In genomic region chr2:201966691-201967388, GRCh38 we compare ENCODE assay signal across 16 cellular contexts.
DNase-seq lines count a peak whose midpoint lies in the region; ATAC-seq and TF ChIP-seq lines count a peak whose summit lies in the region.
"Had no signal": no experiment of that assay in that cellular context is flagged by ENCODE, and none has a peak within 500 bp of the region (broad histone marks: within the 10 kb centered on the region; RNA-seq: fewer than 3 reads in every experiment).

No MANE protein-coding gene starts in this region.

- no peaks in the 10 kb centered on the region for H3K4me1 ChIP-seq in HEK293 (ENCODE audit: control insufficient read depth, insufficient read depth, low read length)
- H3K4me1 ChIP-seq in lower lobe of right lung: no peaks in the 10 kb centered on the region

- H3K4me3 ChIP-seq in AG04450 (ENCODE audit: low read depth, low read length) (no peak overlapping the region), HEK293 (ENCODE audit: low read depth, low read length) (no peak overlapping the region), lower lobe of right lung (no peak overlapping the region)

- H3K27me3 ChIP-seq in AG04450 (ENCODE audit: control insufficient read depth, insufficient read depth, low read length) (no peaks in the 10 kb centered on the region), lower lobe of right lung (ENCODE audit: low read depth) (no peaks in the 10 kb centered on the region)

- H3K36me3 Mint-ChIP-seq in WTC11: peaks cover 17% of the 10 kb centered on the region
- H3K36me3 Mint-ChIP-seq: stimulated activated naive B cell treated with anti-CD40 and anti-IgM and Interleukin-4, amounts not matched to agents 10 μg/mL and 1 μg/mL and 100 μg/mL, for 72 hours had no signal

- H3K27ac ChIP-seq in AG04450 (ENCODE audit: low read depth, low read length) (peak overlapping the region; percentile 2), HEK293 (ENCODE audit: extremely low read depth, low read depth, low read length) (no peak overlapping the region), lower lobe of right lung (no peak overlapping the region)

- H3K36me3 ChIP-seq in HEK293 (ENCODE audit: control insufficient read depth in 2 of 2, insufficient read depth in 1 of 2, low read length in 2 of 2) (no peaks in the 10 kb centered on the region), lower lobe of right lung (no peaks in the 10 kb centered on the region)

- H3K9me3 Mint-ChIP-seq in WTC11: no peaks in the 10 kb centered on the region
- H3K9me3 Mint-ChIP-seq: HFFc6 had no signal

- no peak overlapping the region for H3K4me3 Mint-ChIP-seq in WTC11
- H3K4me3 Mint-ChIP-seq: activated CD8-positive, alpha-beta T cell treated with anti-CD3 and anti-CD28 coated beads, Interleukin-2, amount 10 ng/mL, durations not matched to agents 7 days and 5 days; HFFc6; stimulated activated naive B cell treated with anti-CD40 and anti-IgM and Interleukin-4, amounts not matched to agents 10 μg/mL and 1 μg/mL and 100 μg/mL, for 72 hours had no signal

- no peaks in the 10 kb centered on the region for H3K27me3 Mint-ChIP-seq in WTC11 (ENCODE audit: low read depth)

- CTCF ChIA-PET in AG04450 (lab: Charles Lee) (interaction anchor here (1.1 kb wide), 1 partner anchor 18 kb away, joined by 3 read pairs; no protein-coding TSS in a partner anchor), HEK293 (lab: Yijun Ruan, JAX) (interaction anchor here (0.5 to 1.5 kb wide), 5 partner anchors 10 to 138 kb away, joined by 3 to 8 read pairs (median 3); no protein-coding TSS in a partner anchor), WTC11 (lab: Charles Lee) (interaction anchor here (1.1 kb wide), 1 partner anchor 39 kb away, joined by 3 read pairs; no protein-coding TSS in a partner anchor)

- H3K4me1 Mint-ChIP-seq in WTC11: peaks cover 76% of the 10 kb centered on the region
- H3K4me1 Mint-ChIP-seq: stimulated activated naive B cell treated with anti-CD40 and anti-IgM and Interleukin-4, amounts not matched to agents 10 μg/mL and 1 μg/mL and 100 μg/mL, for 72 hours had no signal

- TF ChIP-seq CTCF in AG04450 (IDR thresholded peaks at IDR 0.05; ENCODE audit: low read depth, low read length) (no peak), HEK293 (tag by site-specific recombination; IDR thresholded peaks at IDR 0.05) (no peak), WTC11 (IDR thresholded peaks at IDR 0.05) (no peak), lower lobe of right lung (IDR thresholded peaks at IDR 0.05) (no peak)

- intact Hi-C loops in lower lobe of right lung (cut with DNase I): no loop called here

- H3K9me3 ChIP-seq in AG04450 (ENCODE audit: control insufficient read depth, insufficient read depth, low read length) (0 out of 2 replicates have a peak, but pooled peaks cover 3% of the 10 kb centered on the region), HEK293 (ENCODE audit: control insufficient read depth, insufficient read depth, low read depth, low read length) (no peaks in the 10 kb centered on the region), lower lobe of right lung (no peaks in the 10 kb centered on the region)

- POLR2A ChIA-PET in AG04450 (lab: Yijun Ruan, JAX) (no interaction called here), HEK293 (lab: Yijun Ruan, JAX) (no interaction called here), WTC11 (lab: Charles Lee) (interaction anchor here (1.0 kb wide), 1 partner anchor 11 kb away, joined by 3 read pairs; no protein-coding TSS in a partner anchor)

- peak overlapping the region; percentile 62 for H3K27ac Mint-ChIP-seq in WTC11
- H3K27ac Mint-ChIP-seq: activated CD8-positive, alpha-beta T cell treated with anti-CD3 and anti-CD28 coated beads, Interleukin-2, amount 10 ng/mL, durations not matched to agents 7 days and 5 days; HFFc6; stimulated activated naive B cell treated with anti-CD40 and anti-IgM and Interleukin-4, amounts not matched to agents 10 μg/mL and 1 μg/mL and 100 μg/mL, for 72 hours had no signal

- DNase-seq in AG04450 (ENCODE audit: low read depth, low spot score) (no peak), WTC11 (ENCODE audit: low spot score) (no peak), lower lobe of right lung (peak; percentile 18), activated gamma-delta T cell treated with Interleukin-2 at 50 U/mL for 16 hours (no peak)
- no peak for DNase-seq in activated T-cell treated with anti-CD3 and anti-CD28 coated beads, Interleukin-2, amount 50 U/mL, for 48 hours
- DNase-seq: activated CD8-positive, alpha-beta T cell treated with anti-CD3 and anti-CD28 coated beads, Interleukin-2, amount 10 ng/mL, durations not matched to agents 7 days and 5 days; AML-193; HFFc6; hippocampal formation; IMR-90; RPMI8226; stimulated activated CD4-positive, alpha-beta T cell treated with anti-CD3 and anti-CD28 coated beads, Interleukin-4, amount 100 ng/mL, for 24 hours; stimulated activated naive B cell treated with anti-CD40 and anti-IgM and Interleukin-4, amounts not matched to agents 10 μg/mL and 1 μg/mL and 100 μg/mL, for 72 hours had no signal

- ATAC-seq in WTC11 (no peak; the same call in 1 of the 2 replicates), lower lobe of right lung (no peak), GM18519 (IDR thresholded peaks at IDR 0.05; ENCODE audit: low FRiP score, unreplicated experiment) (no peak), GM18511 (IDR thresholded peaks at IDR 0.05; ENCODE audit: unreplicated experiment) (no peak)
- ATAC-seq: activated CD8-positive, alpha-beta T cell treated with anti-CD3 and anti-CD28 coated beads, Interleukin-2, amount 10 ng/mL, durations not matched to agents 7 days and 5 days; stimulated activated naive B cell treated with anti-CD40 and anti-IgM and Interleukin-4, amounts not matched to agents 10 μg/mL and 1 μg/mL and 100 μg/mL, for 72 hours had no signal

TF ChIP-seq in HEK293, 187 proteins besides CTCF, POLR2A, EP300 and RAD21:
- no peak for TF ChIP-seq ZNF214 (tag by site-specific recombination; IDR thresholded peaks at IDR 0.05; ENCODE audit: borderline replicate concordance)
- peak; percentile 59 for TF ChIP-seq ZFHX2 (tag by site-specific recombination; conservative IDR thresholded peaks at IDR 0.05)
- peak; percentile 71 for TF ChIP-seq ZNF146 (tag by site-specific recombination; IDR thresholded peaks at IDR 0.05)
- peak; percentile 30; the same call in 1 of the 2 replicates for TF ChIP-seq EGR2 (tag by site-specific recombination; IDR thresholded peaks at IDR 0.05; ENCODE audit: low read depth)
- TF ChIP-seq ZNF660 (tag by site-specific recombination; IDR thresholded peaks at IDR 0.05): no peak

TF ChIP-seq in WTC11, 78 proteins besides CTCF, POLR2A, EP300 and RAD21 (continues in another document):
- TF ChIP-seq ZNF232 (CRISPR knock-in tag; IDR thresholded peaks at IDR 0.05): no peak
- TF ChIP-seq TEAD1 (CRISPR knock-in tag; IDR thresholded peaks at IDR 0.05): no peak
- TF ChIP-seq NR1H2 (CRISPR knock-in tag; IDR thresholded peaks at IDR 0.05): no peak
- TF ChIP-seq, protein P1, sequence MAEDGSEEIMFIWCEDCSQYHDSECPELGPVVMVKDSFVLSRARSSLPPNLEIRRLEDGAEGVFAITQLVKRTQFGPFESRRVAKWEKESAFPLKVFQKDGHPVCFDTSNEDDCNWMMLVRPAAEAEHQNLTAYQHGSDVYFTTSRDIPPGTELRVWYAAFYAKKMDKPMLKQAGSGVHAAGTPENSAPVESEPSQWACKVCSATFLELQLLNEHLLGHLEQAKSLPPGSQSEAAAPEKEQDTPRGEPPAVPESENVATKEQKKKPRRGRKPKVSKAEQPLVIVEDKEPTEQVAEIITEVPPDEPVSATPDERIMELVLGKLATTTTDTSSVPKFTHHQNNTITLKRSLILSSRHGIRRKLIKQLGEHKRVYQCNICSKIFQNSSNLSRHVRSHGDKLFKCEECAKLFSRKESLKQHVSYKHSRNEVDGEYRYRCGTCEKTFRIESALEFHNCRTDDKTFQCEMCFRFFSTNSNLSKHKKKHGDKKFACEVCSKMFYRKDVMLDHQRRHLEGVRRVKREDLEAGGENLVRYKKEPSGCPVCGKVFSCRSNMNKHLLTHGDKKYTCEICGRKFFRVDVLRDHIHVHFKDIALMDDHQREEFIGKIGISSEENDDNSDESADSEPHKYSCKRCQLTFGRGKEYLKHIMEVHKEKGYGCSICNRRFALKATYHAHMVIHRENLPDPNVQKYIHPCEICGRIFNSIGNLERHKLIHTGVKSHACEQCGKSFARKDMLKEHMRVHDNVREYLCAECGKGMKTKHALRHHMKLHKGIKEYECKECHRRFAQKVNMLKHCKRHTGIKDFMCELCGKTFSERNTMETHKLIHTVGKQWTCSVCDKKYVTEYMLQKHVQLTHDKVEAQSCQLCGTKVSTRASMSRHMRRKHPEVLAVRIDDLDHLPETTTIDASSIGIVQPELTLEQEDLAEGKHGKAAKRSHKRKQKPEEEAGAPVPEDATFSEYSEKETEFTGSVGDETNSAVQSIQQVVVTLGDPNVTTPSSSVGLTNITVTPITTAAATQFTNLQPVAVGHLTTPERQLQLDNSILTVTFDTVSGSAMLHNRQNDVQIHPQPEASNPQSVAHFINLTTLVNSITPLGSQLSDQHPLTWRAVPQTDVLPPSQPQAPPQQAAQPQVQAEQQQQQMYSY (CRISPR knock-in tag; IDR thresholded peaks at IDR 0.05): 0 out of 2 replicates have a peak, but pooled peaks have one; percentile 34
- TF ChIP-seq ZNF219 (CRISPR knock-in tag; IDR thresholded peaks at IDR 0.05; ENCODE audit: borderline replicate concordance): no peak
- no peak for TF ChIP-seq ZNF671 (CRISPR knock-in tag; IDR thresholded peaks at IDR 0.05)
- TF ChIP-seq NR2C2 (CRISPR knock-in tag; IDR thresholded peaks at IDR 0.05): no peak
- 0 out of 2 replicates have a peak, but pooled peaks have one; percentile 20 for TF ChIP-seq ZNF121 (CRISPR knock-in tag; IDR thresholded peaks at IDR 0.05)
- TF ChIP-seq ZNF425 (CRISPR knock-in tag; conservative IDR thresholded peaks at IDR 0.05): no peak
- TF ChIP-seq CREM (CRISPR knock-in tag; IDR thresholded peaks at IDR 0.05): no peak
- TF ChIP-seq NFE2L1 (CRISPR knock-in tag; IDR thresholded peaks at IDR 0.05): no peak
- TF ChIP-seq JUN (CRISPR knock-in tag; IDR thresholded peaks at IDR 0.05): no peak
